Comparison of ENCODE assay signal across 8 cellular contexts in genomic region chr11:71588822-71589545, GRCh38. TPM values are rescaled to one million over a fixed set of nuclear protein-coding genes. Genes with fewer than 3 reads are reported as not detected.
DNase-seq lines count a peak whose midpoint lies in the region; TF ChIP-seq lines count a peak whose summit lies in the region.
"Not testable (repeated sequence)": the region's sequence is repeated elsewhere in the genome, so short reads cannot be mapped to it uniquely, and the experiment has no call there.
"Had no signal": no experiment of that assay in that cellular context is flagged by ENCODE, and none has a peak within 500 bp of the region (broad histone marks: within the 10 kb centered on the region; RNA-seq: fewer than 3 reads in every experiment).

No MANE protein-coding gene starts in this region.

- peaks cover 22% of the 10 kb centered on the region for H3K27me3 Mint-ChIP-seq in MCF 10A (ENCODE audit: insufficient read depth, unreplicated experiment)

- not testable (repeated sequence) for BruUV-seq in MCF 10A (replicated peaks; lab: Mats Ljungman, UMichigan)

- TF ChIP-seq CTCF in GM12874 (IDR thresholded peaks at IDR 0.05; ENCODE audit: insufficient read depth, low read depth, low read length) (peak; percentile 38; the same call in 1 of the 2 replicates), VCaP (conservative IDR thresholded peaks at IDR 0.05) (peak; percentile 28), MCF 10A (IDR thresholded peaks at IDR 0.05; ENCODE audit: unreplicated experiment) (peak; percentile 17)

- not testable (repeated sequence) for H3K36me3 ChIP-seq in mesodermal cell (ENCODE audit: control insufficient read depth, insufficient read depth, low read length)

- H3K27ac Mint-ChIP-seq in MCF 10A (ENCODE audit: low read depth, unreplicated experiment) = not testable (repeated sequence)

- not testable (repeated sequence) for H3K9me3 Mint-ChIP-seq in MCF 10A (ENCODE audit: unreplicated experiment)

- CTCF ChIA-PET in MCF 10A (lab: Yijun Ruan, JAX) = not testable (repeated sequence)

- H3K27ac ChIP-seq in VCaP = peak overlapping the region; percentile 33; the same call in 1 of the 2 replicates
- peak overlapping the region; percentile 16 for H3K27ac ChIP-seq in mesodermal cell (ENCODE audit: low read depth, low read length, severe bottlenecking)

- POLR2A ChIA-PET in MCF 10A (lab: Yijun Ruan, JAX) = not testable (repeated sequence)

- WGBS in mesodermal cell (ENCODE audit: insufficient coverage in 2 of 2), 2 experiments = 69 to 95% methylated on average over 4 to 6 of the region's 11 CpGs

- not testable (repeated sequence) for H3K4me3 Mint-ChIP-seq in MCF 10A (ENCODE audit: unreplicated experiment)

- DNase-seq in NCI-H226 (peak; percentile 11), MCF 10A (ENCODE audit: unreplicated experiment) (peak; percentile 45)
- peak; percentile 69 for DNase-seq in activated CD8-positive, alpha-beta memory T cell treated with anti-CD3 and anti-CD28 coated beads, Interleukin-2, amount 50 U/mL, for 48 hours
- DNase-seq in stimulated activated CD4-positive, alpha-beta T cell treated with anti-CD3 and anti-CD28 coated beads, Interleukin-2, amount 100 ng/mL, for 48 hours = peak; percentile 17 to 58

- H3K4me3 ChIP-seq in mesodermal cell (ENCODE audit: extremely low read depth, insufficient read depth, low read length, poor library complexity, severe bottlenecking) = not testable (repeated sequence)

- intact Hi-C loops in MCF 10A (cut with micrococcal nuclease) = not testable (repeated sequence)

- H3K36me3 Mint-ChIP-seq in MCF 10A (ENCODE audit: insufficient read depth, unreplicated experiment) = not testable (repeated sequence)

- H3K4me1 Mint-ChIP-seq in MCF 10A (ENCODE audit: insufficient read depth, unreplicated experiment) = not testable (repeated sequence)

- H3K9me3 ChIP-seq in mesodermal cell (ENCODE audit: control insufficient read depth, low read length) = not testable (repeated sequence)

- H3K4me1 ChIP-seq in mesodermal cell (ENCODE audit: control insufficient read depth, insufficient read depth, low read length, poor library complexity, severe bottlenecking) = not testable (repeated sequence)

RNA-seq across cellular contexts. Expression of gene KRTAP5-11, which starts 6.3 kb away (rescaled TPM):
- not detected in 2 replicates for total RNA-seq in MCF 10A (2022)
- polyA plus RNA-seq in mesodermal cell (2013, experiment 1 of 2) = not detected
- polyA plus RNA-seq in mesodermal cell (2013, experiment 2 of 2) = not detected
- total RNA-seq: cardiac muscle cell had no signal
- polyA plus RNA-seq: cardiac muscle cell had no signal

RNA-seq across cellular contexts. Expression of gene KRTAP5-10, which starts 23.6 kb away (rescaled TPM):
- not detected in 2 replicates for total RNA-seq in MCF 10A (2022)
- polyA plus RNA-seq in mesodermal cell (2013, experiment 1 of 2) = not detected
- polyA plus RNA-seq in mesodermal cell (2013, experiment 2 of 2) = not detected
- total RNA-seq: cardiac muscle cell had no signal

RNA-seq across cellular contexts. Expression of gene KRTAP5-9, which starts 40.8 kb away (rescaled TPM):
- total RNA-seq in MCF 10A (2022) = not detected in 2 replicates
- not detected for polyA plus RNA-seq in mesodermal cell (2013, experiment 1 of 2)
- not detected for polyA plus RNA-seq in mesodermal cell (2013, experiment 2 of 2)
- polyA plus RNA-seq: cardiac muscle cell had no signal

RNA-seq across cellular contexts. Expression of gene KRTAP5-8, which starts 51.2 kb away (rescaled TPM):
- not detected in 2 replicates for total RNA-seq in MCF 10A (2022)
- polyA plus RNA-seq in mesodermal cell (2013, experiment 1 of 2) = not detected
- not detected for polyA plus RNA-seq in mesodermal cell (2013, experiment 2 of 2)
- total RNA-seq: cardiac muscle cell had no signal
- polyA plus RNA-seq: cardiac muscle cell had no signal

Comparison
In these comparisons a context has a peak if more than half of its experiments do, and no peak if none do; other contexts are left out.
1. DNase-seq: peak in every context shown above with its lines; median percentile 69 in activated CD8-positive, alpha-beta memory T cell treated with anti-CD3 and anti-CD28 coated beads, Interleukin-2, amount 50 U/mL, for 48 hours; 45 in MCF 10A; 38 in stimulated activated CD4-positive, alpha-beta T cell treated with anti-CD3 and anti-CD28 coated beads, Interleukin-2, amount 100 ng/mL, for 48 hours; 11 in NCI-H226.